In the genomic region with DNA sequence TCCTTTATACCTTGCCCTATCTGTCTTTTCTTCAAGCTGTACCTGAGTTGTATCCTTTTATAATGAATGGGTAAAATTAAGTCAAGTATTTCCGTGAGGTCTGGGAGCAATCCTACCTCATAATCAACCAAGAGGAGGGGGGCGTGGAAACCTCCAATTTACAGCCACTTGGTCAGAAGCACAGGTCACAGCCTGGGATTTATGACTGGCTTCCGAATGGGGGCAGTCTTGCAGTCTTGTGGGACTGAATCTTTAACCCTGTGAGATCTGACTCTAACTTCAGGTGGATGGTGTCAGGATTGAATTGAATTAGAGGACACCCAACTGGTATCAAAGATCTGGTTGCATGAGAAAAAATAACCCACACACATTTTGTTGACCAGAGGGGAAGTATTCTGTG, we compare ENCODE assay signal across 19 cellular contexts. TPM values are rescaled to one million over a fixed set of nuclear protein-coding genes. Genes with fewer than 3 reads are reported as not detected.
DNase-seq lines count a peak whose midpoint lies in the region; ATAC-seq and TF ChIP-seq lines count a peak whose summit lies in the region.
"Had no signal": no experiment of that assay in that cellular context is flagged by ENCODE, and none has a peak within 500 bp of the region (broad histone marks: within the 10 kb centered on the region; RNA-seq: fewer than 3 reads in every experiment).

No MANE protein-coding gene starts in this region.

- peaks cover 21% of the 10 kb centered on the region for H3K9me3 Mint-ChIP-seq in HFFc6
- peaks cover 35% of the 10 kb centered on the region for H3K9me3 Mint-ChIP-seq in WTC11
- H3K9me3 Mint-ChIP-seq in activated CD8-positive, alpha-beta T cell treated with anti-CD3 and anti-CD28 coated beads for 36 hours: no peaks in the 10 kb centered on the region

- ATAC-seq in WTC11: peak; percentile 80
- ATAC-seq in activated CD8-positive, alpha-beta T cell treated with anti-CD3 and anti-CD28 coated beads for 36 hours: no peak
- ATAC-seq: CD8-positive, alpha-beta T cell; Right ventricle myocardium inferior had no signal

- H3K4me1 Mint-ChIP-seq in HFFc6 (ENCODE audit: low read depth) (peaks cover 34% of the 10 kb centered on the region), WTC11 (peaks cover 20% of the 10 kb centered on the region)
- H3K4me1 Mint-ChIP-seq in activated CD8-positive, alpha-beta T cell treated with anti-CD3 and anti-CD28 coated beads for 36 hours (ENCODE audit: low read depth): no peaks in the 10 kb centered on the region
- H3K4me1 Mint-ChIP-seq: B cell had no signal

- H3K36me3 Mint-ChIP-seq in HFFc6 (ENCODE audit: low read depth): peaks cover 23% of the 10 kb centered on the region
- H3K36me3 Mint-ChIP-seq in WTC11: peaks cover 24% of the 10 kb centered on the region
- H3K36me3 Mint-ChIP-seq in activated CD8-positive, alpha-beta T cell treated with anti-CD3 and anti-CD28 coated beads for 36 hours (ENCODE audit: low read depth): no peaks in the 10 kb centered on the region
- H3K36me3 Mint-ChIP-seq: CD8-positive, alpha-beta T cell had no signal

- no peak for DNase-seq in GM12864 (ENCODE audit: low read depth)
- no peak for DNase-seq in HFFc6
- DNase-seq in WTC11 (ENCODE audit: low spot score): no peak
- DNase-seq in islet precursor cell: peak; percentile 70
- DNase-seq in activated CD8-positive, alpha-beta T cell treated with anti-CD3 and anti-CD28 coated beads for 36 hours: no peak
- DNase-seq in cardiac septum (ENCODE audit: low spot score): no peak
- DNase-seq in DMS79 treated with DMSO at 0.1 percent for 48 hours (lab: John Stamatoyannopoulos, UW): no peak
- no peak for DNase-seq in COR-L47 (lab: John Stamatoyannopoulos, UW)
- DNase-seq: ACHN; CD8-positive, alpha-beta T cell; GOT3; NCI-H187 treated with DMSO at 0.1 percent for 48 hours; NCI-H2171; NCI-H510A; PC-9; SK-N-SH; T-helper 1 cell had no signal

- H3K27me3 Mint-ChIP-seq in HFFc6 (ENCODE audit: insufficient read depth) (peaks cover 12% of the 10 kb centered on the region), WTC11 (ENCODE audit: low read depth) (no peaks in the 10 kb centered on the region; the same call in none of the 2 replicates)
- H3K27me3 Mint-ChIP-seq in activated CD8-positive, alpha-beta T cell treated with anti-CD3 and anti-CD28 coated beads for 36 hours: peaks cover 26% of the 10 kb centered on the region

- POLR2A ChIA-PET in WTC11 (lab: Charles Lee): no interaction called here
- POLR2A ChIA-PET in activated CD8-positive, alpha-beta T cell treated with anti-CD3 and anti-CD28 coated beads for 36 hours (lab: Charles Lee): no interaction called here

- intact Hi-C loops in activated CD8-positive, alpha-beta T cell treated with anti-CD3 and anti-CD28 coated beads for 36 hours (cut with micrococcal nuclease): no loop called here
- intact Hi-C loops in cardiac septum (cut with DNase I): no loop called here

- CTCF ChIA-PET in WTC11 (lab: Charles Lee): no interaction called here
- CTCF ChIA-PET in activated CD8-positive, alpha-beta T cell treated with anti-CD3 and anti-CD28 coated beads for 36 hours (lab: Charles Lee): no interaction called here

- TF ChIP-seq CTCF in GM12864 (IDR thresholded peaks at IDR 0.05; ENCODE audit: low read depth, low read length, missing control alignments): peak; percentile 8
- TF ChIP-seq CTCF in HFFc6 (IDR thresholded peaks at IDR 0.05): peak; percentile 12; the same call in 1 of the 2 replicates
- no peak for TF ChIP-seq CTCF in WTC11 (IDR thresholded peaks at IDR 0.05)
- TF ChIP-seq CTCF in activated CD8-positive, alpha-beta T cell treated with anti-CD3 and anti-CD28 coated beads for 36 hours (IDR thresholded peaks at IDR 0.05): no peak

- H3K27ac Mint-ChIP-seq in HFFc6 (no peak overlapping the region), WTC11 (no peak overlapping the region)
- H3K27ac Mint-ChIP-seq in activated CD8-positive, alpha-beta T cell treated with anti-CD3 and anti-CD28 coated beads for 36 hours: no peak overlapping the region
- H3K27ac Mint-ChIP-seq: B cell; CD8-positive, alpha-beta T cell had no signal

- H3K4me3 Mint-ChIP-seq in HFFc6: no peak overlapping the region
- H3K4me3 Mint-ChIP-seq in WTC11: no peak overlapping the region
- no peak overlapping the region for H3K4me3 Mint-ChIP-seq in activated CD8-positive, alpha-beta T cell treated with anti-CD3 and anti-CD28 coated beads for 36 hours
- H3K4me3 Mint-ChIP-seq: B cell; CD8-positive, alpha-beta T cell had no signal

- H3K4me3 ChIP-seq in GM12864 (ENCODE audit: low read depth, low read length): no peak overlapping the region
- H3K4me3 ChIP-seq: PC-9 had no signal

TF ChIP-seq in WTC11, 78 proteins besides CTCF, POLR2A, EP300 and RAD21:
- TF ChIP-seq GABPB1 (CRISPR knock-in tag; IDR thresholded peaks at IDR 0.05): no peak
- no peak for TF ChIP-seq SOX15 (CRISPR knock-in tag; IDR thresholded peaks at IDR 0.05)
- no peak for TF ChIP-seq ZNF416 (CRISPR knock-in tag; IDR thresholded peaks at IDR 0.05)
- no peak for TF ChIP-seq NR2C2 (CRISPR knock-in tag; IDR thresholded peaks at IDR 0.05)
- TF ChIP-seq TP53 (CRISPR knock-in tag; IDR thresholded peaks at IDR 0.05): no peak
- no peak for TF ChIP-seq NFATC4 (CRISPR knock-in tag; IDR thresholded peaks at IDR 0.05)
- no peak for TF ChIP-seq GRHL2 (CRISPR knock-in tag; IDR thresholded peaks at IDR 0.05; ENCODE audit: insufficient replicate concordance, severe bottlenecking)
- TF ChIP-seq EMX1 (CRISPR knock-in tag; IDR thresholded peaks at IDR 0.05): no peak
- no peak for TF ChIP-seq SP1 (CRISPR knock-in tag; conservative IDR thresholded peaks at IDR 0.05)
- no peak for TF ChIP-seq SMAD4 (CRISPR knock-in tag; IDR thresholded peaks at IDR 0.05)

RNA-seq across cellular contexts. Expression of a gene that starts 23.5 kb away (rescaled TPM):
- total RNA-seq in HFFc6 (2021; fragmentation: NEBNext Ultra II Directional; extraction: Animal tissue kit (Norgen Biotek cat#: 25700)): 100 to 1,000 TPM in 2 of 6 experiments, 10 to 100 TPM in 4; 87.1 to 191 (median 93.5) TPM
- total RNA-seq in WTC11 (2021) (4.1 to 7.3 TPM (median 5.3 TPM) in 3 replicates), cardiac septum (2.0 TPM)
- under 1 TPM in 1 of 2 experiments, not detected in 1; 0.18 TPM for total RNA-seq in activated CD8-positive, alpha-beta T cell treated with anti-CD3 and anti-CD28 coated beads for 36 hours
- total RNA-seq: CD8-positive, alpha-beta T cell had no signal

Comparison
In these comparisons a context has a peak if more than half of its experiments do, and no peak if none do; other contexts are left out.
1. CTCF ChIP-seq: peak in GM12864 (single experiment) and HFFc6 (single experiment); none in WTC11 (single experiment) and activated CD8-positive, alpha-beta T cell treated with anti-CD3 and anti-CD28 coated beads for 36 hours (single experiment).
2. RNA of a gene that starts 23.5 kb away (total RNA-seq): 87.1 to 191 TPM in HFFc6; 4.1 to 7.3 TPM in WTC11, 2.0 TPM in cardiac septum (single experiment) and 0.18 TPM in activated CD8-positive, alpha-beta T cell treated with anti-CD3 and anti-CD28 coated beads for 36 hours; every median in the first group is over 10 times any median in the second.